28 cellular contexts compared by ENCODE assay signal in the genomic region with DNA sequence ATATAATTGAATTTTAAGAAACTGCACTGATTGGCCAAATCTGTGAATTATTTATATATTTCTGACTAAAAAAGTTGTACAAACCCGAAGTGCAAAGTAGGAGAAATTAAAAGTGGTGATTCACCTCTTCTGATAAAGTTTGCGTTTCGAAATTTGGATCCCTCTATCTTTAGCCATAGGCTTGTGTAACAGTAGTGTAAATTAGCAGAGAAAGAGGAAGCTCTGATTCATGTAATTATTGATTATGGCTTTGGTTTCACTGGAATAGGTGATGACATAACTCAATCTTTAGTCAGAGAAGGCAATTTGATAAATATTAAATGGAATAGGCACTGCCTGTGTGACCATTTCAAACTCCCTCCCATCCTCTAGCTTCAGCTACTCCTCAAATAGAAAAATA.
"Had no signal": no experiment of that assay in that cellular context is flagged by ENCODE, and none has a peak within 500 bp of the region (broad histone marks: within the 10 kb centered on the region; RNA-seq: fewer than 3 reads in every experiment).

No MANE protein-coding gene starts in this region.

- H3K4me2 ChIP-seq: hepatocyte, neural progenitor cell had no signal

- H3K4me3 Mint-ChIP-seq: dendritic cell treated with granulocyte-macrophage colony-stimulating factor and Interleukin-4, amounts not matched to agents 40 ng/mL and 50 ng/mL, for 4 days; endodermal cell; naive thymus-derived CD4-positive, alpha-beta T cell; nephron; neural progenitor cell; stimulated activated effector memory CD8-positive, alpha-beta T cell treated with anti-CD3 and anti-CD28 coated beads, Interleukin-12 subunit alpha, Interleukin-12 subunit beta, amount 100 ng/mL, for 72 hours had no signal

- H3K79me2 ChIP-seq: hepatocyte, parathyroid adenoma had no signal

- H3K27me3 Mint-ChIP-seq: dendritic cell treated with granulocyte-macrophage colony-stimulating factor and Interleukin-4, amounts not matched to agents 40 ng/mL and 50 ng/mL, for 4 days; naive thymus-derived CD4-positive, alpha-beta T cell; progenitor cell of endocrine pancreas had no signal

- H3K9me3 Mint-ChIP-seq: endodermal cell, nephron, neural progenitor cell had no signal

- H3K27ac ChIP-seq: epithelial cell of prostate, foreskin keratinocyte, gastroesophageal sphincter, heart left ventricle, hepatocyte, left lung, neural progenitor cell, parathyroid adenoma, right atrium auricular region, stomach, thyroid gland, vagina had no signal

- H3K4me1 Mint-ChIP-seq: endodermal cell; naive thymus-derived CD4-positive, alpha-beta T cell; nephron; neural progenitor cell; stimulated activated effector memory CD8-positive, alpha-beta T cell treated with anti-CD3 and anti-CD28 coated beads, Interleukin-12 subunit alpha, Interleukin-12 subunit beta, amount 100 ng/mL, for 72 hours had no signal

- DNase-seq: effector CD8-positive, alpha-beta T cell; endodermal cell; foreskin keratinocyte; heart left ventricle; kidney; left lung; mesenchymal stem cell; midbrain; naive thymus-derived CD4-positive, alpha-beta T cell; stimulated activated CD4-positive, alpha-beta T cell treated with anti-CD3 and anti-CD28 coated beads, Interleukin-2, amount 100 ng/mL, for 24 hours; stimulated activated CD4-positive, alpha-beta T cell treated with anti-CD3 and anti-CD28 coated beads, Interleukin-4, amount 100 ng/mL, for 24 hours; stimulated activated naive CD4-positive, alpha-beta T cell treated with Interleukin-2 at 50 U/mL for 16 hours; stomach; thyroid gland; trophoblast cell had no signal

- H3K27ac Mint-ChIP-seq: dendritic cell treated with granulocyte-macrophage colony-stimulating factor and Interleukin-4, amounts not matched to agents 40 ng/mL and 50 ng/mL, for 4 days; endodermal cell; naive thymus-derived CD4-positive, alpha-beta T cell; nephron; neural progenitor cell; progenitor cell of endocrine pancreas; stimulated activated effector memory CD8-positive, alpha-beta T cell treated with anti-CD3 and anti-CD28 coated beads, Interleukin-12 subunit alpha, Interleukin-12 subunit beta, amount 100 ng/mL, for 72 hours had no signal

- ATAC-seq: esophagus mucosa; foreskin keratinocyte; gastroesophageal sphincter; heart left ventricle; left lung; naive thymus-derived CD4-positive, alpha-beta T cell; sciatic nerve; stimulated activated effector memory CD8-positive, alpha-beta T cell treated with anti-CD3 and anti-CD28 coated beads, Interleukin-12 subunit alpha, Interleukin-12 subunit beta, amount 100 ng/mL, for 72 hours had no signal

- H3K9ac ChIP-seq: neural progenitor cell, parathyroid adenoma had no signal

- H2AFZ ChIP-seq: hepatocyte, neural progenitor cell, parathyroid adenoma had no signal

- H3K36me3 Mint-ChIP-seq: naive thymus-derived CD4-positive, alpha-beta T cell; neural progenitor cell; stimulated activated effector memory CD8-positive, alpha-beta T cell treated with anti-CD3 and anti-CD28 coated beads, Interleukin-12 subunit alpha, Interleukin-12 subunit beta, amount 100 ng/mL, for 72 hours had no signal

- H3K36me3 ChIP-seq: gastroesophageal sphincter, heart left ventricle, left lung, neural progenitor cell, right atrium auricular region, stomach, thyroid gland, vagina had no signal

- H3K27me3 ChIP-seq: foreskin keratinocyte, gastroesophageal sphincter, heart left ventricle, hepatocyte, left lung, neural progenitor cell, right atrium auricular region, stomach, thyroid gland, vagina had no signal

- H3K4me3 ChIP-seq: gastroesophageal sphincter, heart left ventricle, hepatocyte, left lung, neural progenitor cell, right atrium auricular region, stomach, thyroid gland, vagina had no signal

- H3K4me1 ChIP-seq: foreskin keratinocyte, gastroesophageal sphincter, heart left ventricle, left lung, neural progenitor cell, parathyroid adenoma, right atrium auricular region, stomach, thyroid gland, vagina had no signal

- H3K9me3 ChIP-seq: gastroesophageal sphincter, right atrium auricular region, thyroid gland, vagina had no signal
